Comparison of ENCODE assay signal across 20 cellular contexts in genomic region chr3:152176241-152176640, GRCh38.
DNase-seq lines count a peak whose midpoint lies in the region; FAIRE-seq and TF ChIP-seq lines count a peak whose summit lies in the region.
"Had no signal": no experiment of that assay in that cellular context is flagged by ENCODE, and none has a peak within 500 bp of the region (broad histone marks: within the 10 kb centered on the region; RNA-seq: fewer than 3 reads in every experiment).

No MANE protein-coding gene starts in this region.

- no peak overlapping the region for H2AFZ ChIP-seq in SK-N-SH (ENCODE audit: low read depth)
- H2AFZ ChIP-seq: hepatocyte, neural progenitor cell had no signal

- H3K36me3 Mint-ChIP-seq in HFFc6 (ENCODE audit: low read depth): peaks cover 15% of the 10 kb centered on the region; the same call in 1 of the 2 replicates
- H3K36me3 Mint-ChIP-seq: mesothelial cell of epicardium, neural progenitor cell had no signal

- TF ChIP-seq CTCF in HFFc6 (IDR thresholded peaks at IDR 0.05) (no peak), SK-N-SH (IDR thresholded peaks at IDR 0.05) (no peak), fibroblast of mammary gland (conservative IDR thresholded peaks at IDR 0.05; ENCODE audit: control insufficient read depth, insufficient read depth, low read depth, low read length) (no peak)

- POLR2A ChIA-PET in SK-N-SH (lab: Yijun Ruan, JAX) (no interaction called here), HEK293T (lab: Yijun Ruan, JAX) (no interaction called here)

- TF ChIP-seq RAD21 in SK-N-SH (IDR thresholded peaks at IDR 0.05; ENCODE audit: low read length): no peak

- no peaks in the 10 kb centered on the region for H3K9me3 ChIP-seq in SK-N-SH
- H3K9me3 ChIP-seq: upper lobe of left lung had no signal

- DNase-seq in A172 (ENCODE audit: low spot score) (peak; percentile 29), HFFc6 (peak; percentile 6), SK-N-SH (no peak), fibroblast of mammary gland (ENCODE audit: low read depth) (peak; percentile 19), GM12892 (ENCODE audit: insufficient read length) (no peak), NCI-H82 treated with DMSO at 0.1 percent for 48 hours (lab: John Stamatoyannopoulos, UW; ENCODE audit: unreplicated experiment) (no peak), HEK293T (ENCODE audit: extremely low spot score) (no peak), GM12891 (ENCODE audit: insufficient read length, low spot score) (no peak)
- DNase-seq: activated naive CD4-positive, alpha-beta T cell treated with anti-CD3 and anti-CD28 coated beads, Interleukin-2, amount 50 U/mL, for 16 hours; CD4-positive, CD25-positive, alpha-beta regulatory T cell; DMS79; effector CD4-positive, alpha-beta T cell; NCI-H2029 treated with DMSO at 0.1 percent for 48 hours; stomach; upper lobe of left lung had no signal

- 59% methylated on average over 2 of the region's 2 CpGs for WGBS in SK-N-SH (ENCODE audit: low lambda C conversion rate)

- H3K9me3 Mint-ChIP-seq in HFFc6: no peaks in the 10 kb centered on the region
- H3K9me3 Mint-ChIP-seq: neural progenitor cell had no signal

- peak overlapping the region; percentile 43; the same call in 1 of the 2 replicates for H3K4me2 ChIP-seq in SK-N-SH
- H3K4me2 ChIP-seq: hepatocyte, neural progenitor cell had no signal

- no peaks in the 10 kb centered on the region for H3K79me2 ChIP-seq in SK-N-SH (ENCODE audit: insufficient read depth)
- H3K79me2 ChIP-seq: hepatocyte had no signal

- peaks cover 0 to 7% of the 10 kb centered on the region in 2 experiments; a peak in 2 of 4 replicates for H3K4me1 ChIP-seq in SK-N-SH (ENCODE audit: control insufficient read depth in 1 of 2, insufficient read depth in 2 of 2, low read depth in 1 of 2, low read length in 1 of 2)
- H3K4me1 ChIP-seq: neural progenitor cell, stomach, upper lobe of left lung had no signal

- H3K9ac ChIP-seq in SK-N-SH: peak overlapping the region; percentile 50; the same call in 1 of the 2 replicates
- H3K9ac ChIP-seq: neural progenitor cell had no signal

- H3K27ac Mint-ChIP-seq in HFFc6: peak overlapping the region; percentile 72
- H3K27ac Mint-ChIP-seq: CD4-positive, CD25-positive, alpha-beta regulatory T cell; mesothelial cell of epicardium; neural progenitor cell had no signal

- FAIRE-seq in GM12892 (lab: Jason Lieb, UNC) (no peak), GM12891 (lab: Jason Lieb, UNC) (no peak)
- FAIRE-seq: keratinocyte had no signal

- peaks cover 28% of the 10 kb centered on the region for H3F3A ChIP-seq in SK-N-SH (replicated peaks; ENCODE audit: insufficient read depth)

- H3K27me3 Mint-ChIP-seq in HFFc6 (ENCODE audit: insufficient read depth): no peaks in the 10 kb centered on the region
- H3K27me3 Mint-ChIP-seq: CD4-positive, CD25-positive, alpha-beta regulatory T cell had no signal

- H3K4me3 Mint-ChIP-seq in HFFc6: peak overlapping the region; percentile 69
- H3K4me3 Mint-ChIP-seq: CD4-positive, CD25-positive, alpha-beta regulatory T cell; mesothelial cell of epicardium; neural progenitor cell had no signal

- TF ChIP-seq EP300 in SK-N-SH (IDR thresholded peaks at IDR 0.05; ENCODE audit: borderline replicate concordance in 1 of 2, low read depth in 1 of 2, low read length in 1 of 2): peak in 1 of 2 experiments; percentile 26; a peak in 1 of 4 replicates

- no peaks in the 10 kb centered on the region for H4K20me1 ChIP-seq in SK-N-SH (ENCODE audit: insufficient read depth)

- H3K9me2 ChIP-seq in SK-N-SH: no peaks in the 10 kb centered on the region

- no peaks in the 10 kb centered on the region for H3K36me3 ChIP-seq in SK-N-SH (replicated peaks in 1 of 2; ENCODE audit: control insufficient read depth in 1 of 2, insufficient read depth in 2 of 2, low read length in 1 of 2)
- H3K36me3 ChIP-seq: esophagus muscularis mucosa, neural progenitor cell, stomach, upper lobe of left lung had no signal

- CTCF ChIA-PET in SK-N-SH (lab: Yijun Ruan, JAX): interaction anchor here (0.6 to 3.9 kb wide), 3 partner anchors 267 to 428 kb away, joined by 3 to 27 read pairs (median 3); no protein-coding TSS in a partner anchor
- CTCF ChIA-PET in HEK293T (lab: Yijun Ruan, JAX): no interaction called here

- peak overlapping the region; percentile 77 to 78; a peak in 3 of 4 replicates for H3K27ac ChIP-seq in SK-N-SH (ENCODE audit: low read depth in 2 of 2, low read length in 1 of 2)
- H3K27ac ChIP-seq: esophagus muscularis mucosa, hepatocyte, neural progenitor cell, stomach, upper lobe of left lung had no signal

- no peaks in the 10 kb centered on the region for H3K27me3 ChIP-seq in SK-N-SH (ENCODE audit: insufficient read depth)
- H3K27me3 ChIP-seq: esophagus muscularis mucosa, hepatocyte, neural progenitor cell, stomach, upper lobe of left lung had no signal

- peaks cover 60% of the 10 kb centered on the region for H3K4me1 Mint-ChIP-seq in HFFc6 (ENCODE audit: low read depth)
- H3K4me1 Mint-ChIP-seq: neural progenitor cell had no signal

- H3K4me3 ChIP-seq in SK-N-SH (ENCODE audit: low read depth in 2 of 2, low read length in 1 of 2): no peak overlapping the region
- no peak overlapping the region for H3K4me3 ChIP-seq in fibroblast of mammary gland (ENCODE audit: control insufficient read depth, low read depth, low read length)
- H3K4me3 ChIP-seq: esophagus muscularis mucosa, hepatocyte, neural progenitor cell, stomach, upper lobe of left lung had no signal

- no peak for TF ChIP-seq POLR2A in GM12892 (IDR thresholded peaks at IDR 0.05; ENCODE audit: low read depth, low read length)
- no peak for TF ChIP-seq POLR2A in GM12891 (IDR thresholded peaks at IDR 0.05; ENCODE audit: low read depth, low read length)

TF ChIP-seq in SK-N-SH, 30 proteins besides CTCF, POLR2A, EP300 and RAD21:
- TF ChIP-seq JUND (IDR thresholded peaks at IDR 0.05): peak; percentile 3; the same call in 1 of the 2 replicates
- peak; percentile 9; the same call in 1 of the 2 replicates for TF ChIP-seq TCF12 (IDR thresholded peaks at IDR 0.05)
- TF ChIP-seq TEAD4 (IDR thresholded peaks at IDR 0.05; ENCODE audit: borderline replicate concordance, insufficient read depth): 0 out of 2 replicates have a peak, but pooled peaks have one; percentile 35
- TF ChIP-seq PBX3 (IDR thresholded peaks at IDR 0.05): no peak

TF ChIP-seq in HEK293T, 16 proteins besides CTCF, POLR2A, EP300 and RAD21:
- TF ChIP-seq L3MBTL2 (conservative IDR thresholded peaks at IDR 0.05): no peak
- TF ChIP-seq CTBP1 (IDR thresholded peaks at IDR 0.05; ENCODE audit: borderline replicate concordance): no peak
- no peak for TF ChIP-seq SUZ12 (IDR thresholded peaks at IDR 0.05)
- no peak for TF ChIP-seq ZNF384 (IDR thresholded peaks at IDR 0.05)
- TF ChIP-seq BHLHE40 (IDR thresholded peaks at IDR 0.05; ENCODE audit: borderline replicate concordance): no peak
- TF ChIP-seq LEF1 (IDR thresholded peaks at IDR 0.05; ENCODE audit: borderline replicate concordance): no peak
- TF ChIP-seq HDGF (IDR thresholded peaks at IDR 0.05; ENCODE audit: borderline replicate concordance): no peak
- TF ChIP-seq ELF4 (IDR thresholded peaks at IDR 0.05): no peak
- TF ChIP-seq FOXA1 (IDR thresholded peaks at IDR 0.05): no peak
- no peak for TF ChIP-seq NFRKB (IDR thresholded peaks at IDR 0.05)
- no peak for TF ChIP-seq FOXK2 (IDR thresholded peaks at IDR 0.05)
- no peak for TF ChIP-seq SP1 (IDR thresholded peaks at IDR 0.05)
- no peak for TF ChIP-seq PKNOX1 (IDR thresholded peaks at IDR 0.05)
- no peak for TF ChIP-seq FOXM1 (IDR thresholded peaks at IDR 0.05; ENCODE audit: borderline replicate concordance)

TF ChIP-seq in GM12891, 5 proteins besides CTCF, POLR2A, EP300 and RAD21:
- TF ChIP-seq TAF1 (IDR thresholded peaks at IDR 0.05; ENCODE audit: low read depth, low read length) (no peak), POLR2AphosphoS5 (IDR thresholded peaks at IDR 0.05; ENCODE audit: low read depth, low read length) (no peak), SPI1 (IDR thresholded peaks at IDR 0.05; ENCODE audit: low read depth, low read length) (no peak), PAX5 (IDR thresholded peaks at IDR 0.05; ENCODE audit: insufficient read depth, low read length, severe bottlenecking) (no peak), POU2F2 (IDR thresholded peaks at IDR 0.05; ENCODE audit: low read depth, low read length) (no peak)

Comparison
In these comparisons a context has a peak if more than half of its experiments do, and no peak if none do; other contexts are left out.
1. DNase-seq: peak in A172 (single experiment), HFFc6 (single experiment) and fibroblast of mammary gland (single experiment); none in SK-N-SH (single experiment), GM12892 (single experiment), NCI-H82 treated with DMSO at 0.1 percent for 48 hours (single experiment), HEK293T (single experiment) and GM12891 (single experiment).